Comparison of ENCODE assay signal across 8 cellular contexts in genomic region chr1:202143011-202143767, GRCh38. TPM values are rescaled to one million over a fixed set of nuclear protein-coding genes. Genes with fewer than 3 reads are reported as not detected.
DNase-seq lines count a peak whose midpoint lies in the region; ATAC-seq and TF ChIP-seq lines count a peak whose summit lies in the region.

No MANE protein-coding gene starts in this region.

- peaks cover 15% of the 10 kb centered on the region for H3K27me3 ChIP-seq in neural progenitor cell

- peaks cover 17% of the 10 kb centered on the region for H3K4me1 Mint-ChIP-seq in neural progenitor cell

- peak overlapping the region; percentile 55 for H3K9ac ChIP-seq in neural progenitor cell

- no peaks in the 10 kb centered on the region for H3K9me3 ChIP-seq in neural progenitor cell (ENCODE audit: low read depth)

- H3K27ac Mint-ChIP-seq in neural progenitor cell: peak overlapping the region; percentile 76

- peaks cover 4% of the 10 kb centered on the region for H3K27me3 Mint-ChIP-seq in neural progenitor cell (ENCODE audit: insufficient read depth, low read depth)

- no peak overlapping the region for H3K27ac ChIP-seq in neural progenitor cell

- H3K4me3 ChIP-seq in fibroblast of mammary gland (ENCODE audit: control insufficient read depth, low read depth, low read length): peak overlapping the region; percentile 76
- H3K4me3 ChIP-seq in neural progenitor cell: peak overlapping the region; percentile 92

- H3K4me3 Mint-ChIP-seq in neural progenitor cell: peak overlapping the region; percentile 90

- H2AFZ ChIP-seq in neural progenitor cell (replicated peaks): peak overlapping the region; percentile 38

- peaks cover 7% of the 10 kb centered on the region for H3K4me1 ChIP-seq in neural progenitor cell

- H3K4me2 ChIP-seq in neural progenitor cell: peak overlapping the region; percentile 100

- no peaks in the 10 kb centered on the region for H3K9me3 Mint-ChIP-seq in neural progenitor cell

- ATAC-seq in HG03280 (IDR thresholded peaks at IDR 0.05; ENCODE audit: unreplicated experiment) (peak; percentile 24), HG03196 (IDR thresholded peaks at IDR 0.05; ENCODE audit: unreplicated experiment) (no peak)

- H3K79me2 ChIP-seq in neural progenitor cell (ENCODE audit: low read depth): peaks cover 51% of the 10 kb centered on the region

- H4K20me1 ChIP-seq in neural progenitor cell (ENCODE audit: low read depth): peaks cover 44% of the 10 kb centered on the region

- H3K36me3 Mint-ChIP-seq in neural progenitor cell: peaks cover 3% of the 10 kb centered on the region

- no peaks in the 10 kb centered on the region for H3K36me3 ChIP-seq in neural progenitor cell

- no peak for TF ChIP-seq CTCF in fibroblast of mammary gland (conservative IDR thresholded peaks at IDR 0.05; ENCODE audit: control insufficient read depth, insufficient read depth, low read depth, low read length)
- no peak for TF ChIP-seq CTCF in neural progenitor cell (IDR thresholded peaks at IDR 0.05)

- H3F3A ChIP-seq in neural progenitor cell (ENCODE audit: low read depth): peaks cover 9% of the 10 kb centered on the region

- DNase-seq in stimulated activated naive CD4-positive, alpha-beta T cell (lab: John Stamatoyannopoulos, UW): peak in 4 of 6 experiments; percentile 6 to 49 (median 34)
- DNase-seq in stimulated activated naive CD4-positive, alpha-beta T cell treated with Interleukin-2 at 50 U/mL for 16 hours (lab: John Stamatoyannopoulos, UW): no peak
- DNase-seq in UCSD-AML1 (lab: John Stamatoyannopoulos, UW; ENCODE audit: unreplicated experiment) (peak; percentile 65), fibroblast of mammary gland (ENCODE audit: low read depth) (no peak), neural progenitor cell (ENCODE audit: low spot score) (no peak)
- no peak for DNase-seq in effector CD4-positive, alpha-beta T cell

RNA-seq across cellular contexts. Expression of gene ARL8A, which starts 1.3 kb away (rescaled TPM):
- total RNA-seq in neural progenitor cell (ENCODE audit: low replicate concordance): 13.3 and 29.6 TPM in 2 replicates

RNA-seq across cellular contexts. Expression of gene PTPN7, which starts 17.2 kb away (rescaled TPM):
- not detected in 2 replicates for total RNA-seq in neural progenitor cell (ENCODE audit: low replicate concordance)

RNA-seq across cellular contexts. Expression of gene GPR37L1, which starts 20.5 kb away (rescaled TPM):
- 0.06 TPM in 1 of 2 replicates, not detected in the other for total RNA-seq in neural progenitor cell (ENCODE audit: low replicate concordance)

RNA-seq across cellular contexts. Expression of gene LGR6, which starts 50.4 kb away (rescaled TPM):
- total RNA-seq in neural progenitor cell (ENCODE audit: low replicate concordance): 0.25 TPM in 1 of 2 replicates, not detected in the other

Comparison
In these comparisons a context has a peak if more than half of its experiments do, and no peak if none do; other contexts are left out.
1. DNase-seq: peak in stimulated activated naive CD4-positive, alpha-beta T cell (4 of 6) and UCSD-AML1 (single experiment); none in stimulated activated naive CD4-positive, alpha-beta T cell treated with Interleukin-2 at 50 U/mL for 16 hours (single experiment), fibroblast of mammary gland (single experiment), neural progenitor cell (single experiment) and effector CD4-positive, alpha-beta T cell (single experiment).